ENCODE assay signal across 8 cellular contexts in the genomic region with DNA sequence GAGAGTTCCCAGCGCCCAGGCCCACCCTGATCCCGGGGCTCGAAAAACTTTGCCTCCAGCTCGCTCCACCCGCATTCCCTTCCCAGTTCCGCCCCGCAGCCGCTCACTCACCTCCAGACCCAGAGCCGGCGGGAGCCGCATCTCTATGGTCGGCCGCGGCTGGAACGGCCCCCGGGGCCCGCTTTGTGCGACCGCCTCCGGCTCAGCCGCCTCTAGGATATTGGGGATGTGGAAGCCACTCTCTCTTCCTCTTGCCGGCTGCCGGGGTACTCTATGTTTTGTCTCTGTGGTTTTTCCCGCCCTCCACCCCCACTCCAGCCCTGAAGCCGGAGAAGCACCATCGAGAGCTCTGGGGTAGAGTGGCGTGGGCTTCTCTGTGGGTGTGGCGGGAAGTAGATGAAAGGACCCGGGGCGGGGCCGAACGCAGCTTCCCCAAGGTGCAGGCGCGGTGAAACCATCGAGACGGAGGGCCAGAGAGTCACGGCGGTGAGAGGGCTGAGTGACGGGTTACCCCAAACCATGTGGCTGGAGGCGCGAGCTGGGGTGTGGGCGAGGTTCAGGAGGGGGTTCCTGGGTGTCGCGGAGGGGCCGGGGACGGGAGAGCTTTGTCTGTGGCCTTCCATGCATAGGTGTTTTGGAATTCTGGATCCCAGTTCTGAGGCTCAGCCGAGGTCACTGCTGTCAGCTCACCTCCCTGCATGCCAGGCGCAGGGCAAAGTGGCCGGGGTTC. TPM values are rescaled to one million over a fixed set of nuclear protein-coding genes. Genes with fewer than 3 reads are reported as not detected.
DNase-seq lines count a peak whose midpoint lies in the region; ATAC-seq and TF ChIP-seq lines count a peak whose summit lies in the region.

A gene with protein sequence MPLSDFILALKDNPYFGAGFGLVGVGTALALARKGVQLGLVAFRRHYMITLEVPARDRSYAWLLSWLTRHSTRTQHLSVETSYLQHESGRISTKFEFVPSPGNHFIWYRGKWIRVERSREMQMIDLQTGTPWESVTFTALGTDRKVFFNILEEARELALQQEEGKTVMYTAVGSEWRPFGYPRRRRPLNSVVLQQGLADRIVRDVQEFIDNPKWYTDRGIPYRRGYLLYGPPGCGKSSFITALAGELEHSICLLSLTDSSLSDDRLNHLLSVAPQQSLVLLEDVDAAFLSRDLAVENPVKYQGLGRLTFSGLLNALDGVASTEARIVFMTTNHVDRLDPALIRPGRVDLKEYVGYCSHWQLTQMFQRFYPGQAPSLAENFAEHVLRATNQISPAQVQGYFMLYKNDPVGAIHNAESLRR (plus strand): TSS at position 426 of the 730 bp plus-strand sequence. CDS start 1,305 bp downstream, outside the sequence.
A gene with protein sequence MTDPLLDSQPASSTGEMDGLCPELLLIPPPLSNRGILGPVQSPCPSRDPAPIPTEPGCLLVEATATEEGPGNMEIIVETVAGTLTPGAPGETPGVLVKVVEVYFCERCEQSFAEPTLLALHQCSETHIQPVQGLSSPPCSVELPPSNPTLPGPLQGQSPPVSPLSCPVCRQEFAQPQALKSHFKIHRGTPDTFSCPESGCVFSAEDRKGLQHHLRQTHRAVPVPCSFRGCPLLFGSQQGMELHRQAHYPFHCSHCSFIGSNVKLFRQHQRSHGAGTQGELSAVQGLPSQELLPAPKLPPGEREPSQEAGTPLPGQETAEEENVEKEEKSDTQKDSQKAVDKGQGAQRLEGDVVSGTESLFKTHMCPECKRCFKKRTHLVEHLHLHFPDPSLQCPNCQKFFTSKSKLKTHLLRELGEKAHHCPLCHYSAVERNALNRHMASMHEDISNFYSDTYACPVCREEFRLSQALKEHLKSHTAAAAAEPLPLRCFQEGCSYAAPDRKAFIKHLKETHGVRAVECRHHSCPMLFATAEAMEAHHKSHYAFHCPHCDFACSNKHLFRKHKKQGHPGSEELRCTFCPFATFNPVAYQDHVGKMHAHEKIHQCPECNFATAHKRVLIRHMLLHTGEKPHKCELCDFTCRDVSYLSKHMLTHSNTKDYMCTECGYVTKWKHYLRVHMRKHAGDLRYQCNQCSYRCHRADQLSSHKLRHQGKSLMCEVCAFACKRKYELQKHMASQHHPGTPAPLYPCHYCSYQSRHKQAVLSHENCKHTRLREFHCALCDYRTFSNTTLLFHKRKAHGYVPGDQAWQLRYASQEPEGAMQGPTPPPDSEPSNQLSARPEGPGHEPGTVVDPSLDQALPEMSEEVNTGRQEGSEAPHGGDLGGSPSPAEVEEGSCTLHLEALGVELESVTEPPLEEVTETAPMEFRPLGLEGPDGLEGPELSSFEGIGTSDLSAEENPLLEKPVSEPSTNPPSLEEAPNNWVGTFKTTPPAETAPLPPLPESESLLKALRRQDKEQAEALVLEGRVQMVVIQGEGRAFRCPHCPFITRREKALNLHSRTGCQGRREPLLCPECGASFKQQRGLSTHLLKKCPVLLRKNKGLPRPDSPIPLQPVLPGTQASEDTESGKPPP (N-terminal part only) (minus strand): TSS at position 366 of the 730 bp plus-strand sequence. CDS start 3,194 bp downstream, outside the sequence.

- peaks cover 52 to 60% of the 10 kb centered on the region in 2 donors for H3K36me3 Mint-ChIP-seq in CD14-positive monocyte

- H3K9ac ChIP-seq in liver (ENCODE audit: low read depth in 1 of 2, low read length in 2 of 2) = peak within 1 kb of the TSS; percentile 42 to 50

- no peak for TF ChIP-seq CTCF in CD14-positive monocyte (IDR thresholded peaks at IDR 0.05)
- peak in 29 of 56 donors; percentile 10 to 51 (median 27) for TF ChIP-seq CTCF in dorsolateral prefrontal cortex (IDR thresholded peaks at IDR 0.05 in 54 of 56, conservative IDR thresholded peaks at IDR 0.05 in 2 of 56; ENCODE audit: low read depth in 1 of 56, partially characterized antibody in 56 of 56)
- no peak for TF ChIP-seq CTCF in liver (IDR thresholded peaks at IDR 0.05; ENCODE audit: low read depth, low read length, missing input control)

- no peaks in the 10 kb centered on the region for H3K27me3 ChIP-seq in dorsolateral prefrontal cortex
- H3K27me3 ChIP-seq in liver (ENCODE audit: control insufficient read depth in 4 of 4, insufficient read depth in 4 of 4, low read length in 3 of 4) = no peaks in the 10 kb centered on the region

- H3K9me3 Mint-ChIP-seq in CD14-positive monocyte = no peaks in the 10 kb centered on the region

- H3K4me1 Mint-ChIP-seq in CD14-positive monocyte = peaks cover 23% of the 10 kb centered on the region

- ATAC-seq in GM19397 (IDR thresholded peaks at IDR 0.05; ENCODE audit: unreplicated experiment) = peak; percentile 91
- ATAC-seq in HG03571 (IDR thresholded peaks at IDR 0.05; ENCODE audit: unreplicated experiment) = peak; percentile 94

- TF ChIP-seq RAD21 in liver (IDR thresholded peaks at IDR 0.05) = peak; percentile 44 to 52

- peak within 1 kb of the TSS; percentile 73 to 91 (median 82) for H3K27ac Mint-ChIP-seq in CD14-positive monocyte

- H3K4me3 Mint-ChIP-seq in CD14-positive monocyte = peak within 1 kb of the TSS; percentile 98 to 99

- H3K4me3 ChIP-seq in dorsolateral prefrontal cortex (peak within 1 kb of the TSS; percentile 68 to 99 (median 89)), liver (ENCODE audit: low read depth in 1 of 3, low read length in 3 of 3) (peak within 1 kb of the TSS; percentile 73 to 91 (median 87))

- H3K9me3 ChIP-seq in liver (ENCODE audit: control insufficient read depth in 4 of 4, low read length in 3 of 4) = no peaks in the 10 kb centered on the region

- intact Hi-C loops in CD14-positive monocyte (cut with micrococcal nuclease) = no loop called here
- intact Hi-C loops in dorsolateral prefrontal cortex (cut with DNase I) = loop anchor here (5.0 to 10.0 kb wide), 4 partner anchors 92 to 252 kb away; a partner anchor contains a TSS

- DNase-seq in CD14-positive monocyte (ENCODE audit: low spot score) (peak; percentile 74), NCI-H82 (lab: John Stamatoyannopoulos, UW) (peak; percentile 97), dorsolateral prefrontal cortex (peak; percentile 81 to 96 (median 95))
- DNase-seq in activated CD4-positive, alpha-beta T cell treated with anti-CD3 and anti-CD28 coated beads, Interleukin-2, amount 50 U/mL, for 4 hours = peak; percentile 94
- peak; percentile 97 for DNase-seq in stimulated activated CD4-positive, alpha-beta T cell treated with anti-CD3 and anti-CD28 coated beads, Interleukin-4, amount 100 ng/mL, for 1 hour

- peaks cover 9 to 22% (median 14%) of the 10 kb centered on the region in 4 donors for H3K4me1 ChIP-seq in liver (ENCODE audit: control insufficient read depth in 4 of 4, insufficient read depth in 4 of 4, low read length in 3 of 4)

- under 1% methylated on average over 49 of the region's 49 CpGs for WGBS in liver

- H3K27ac ChIP-seq in dorsolateral prefrontal cortex (peak within 1 kb of the TSS in 51 of 59 donors; percentile 11 to 86 (median 66)), liver (ENCODE audit: low read depth in 1 of 2, low read length in 2 of 2) (peak within 1 kb of the TSS; percentile 29 to 36)

- no peaks in the 10 kb centered on the region for H3K27me3 Mint-ChIP-seq in CD14-positive monocyte (ENCODE audit: low read depth in 3 of 3)

- H3K36me3 ChIP-seq in liver (ENCODE audit: control insufficient read depth in 4 of 4, insufficient read depth in 3 of 4, low read depth in 1 of 4, low read length in 3 of 4) = peaks cover 16 to 46% (median 26%) of the 10 kb centered on the region in 4 donors

TF ChIP-seq in liver, 16 proteins besides CTCF, POLR2A, EP300 and RAD21 (continues in another document):
- TF ChIP-seq HNF4A (conservative IDR thresholded peaks at IDR 0.05) (peak; percentile 13 to 30), FOXA2 (IDR thresholded peaks at IDR 0.05) (no peak), GABPA (IDR thresholded peaks at IDR 0.05 in 1 of 2, conservative IDR thresholded peaks at IDR 0.05 in 1 of 2) (peak in 1 of 2 donors; percentile 92), HNF4G (IDR thresholded peaks at IDR 0.05) (no peak), EGR1 (IDR thresholded peaks at IDR 0.05; ENCODE audit: low read depth in 2 of 2) (peak in 1 of 2 donors; percentile 48), FOXA1 (IDR thresholded peaks at IDR 0.05) (no peak), SP1 (IDR thresholded peaks at IDR 0.05) (peak; percentile 53), NR2F2 (IDR thresholded peaks at IDR 0.05) (no peak), JUND (IDR thresholded peaks at IDR 0.05) (peak in 1 of 2 donors; percentile 28), YY1 (IDR thresholded peaks at IDR 0.05) (peak; percentile 84), RXRA (IDR thresholded peaks at IDR 0.05) (peak; percentile 39 to 64)
- TF ChIP-seq, protein P1, sequence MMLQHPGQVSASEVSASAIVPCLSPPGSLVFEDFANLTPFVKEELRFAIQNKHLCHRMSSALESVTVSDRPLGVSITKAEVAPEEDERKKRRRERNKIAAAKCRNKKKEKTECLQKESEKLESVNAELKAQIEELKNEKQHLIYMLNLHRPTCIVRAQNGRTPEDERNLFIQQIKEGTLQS (IDR thresholded peaks at IDR 0.05) = peak; percentile 35
- TF ChIP-seq, protein P2, sequence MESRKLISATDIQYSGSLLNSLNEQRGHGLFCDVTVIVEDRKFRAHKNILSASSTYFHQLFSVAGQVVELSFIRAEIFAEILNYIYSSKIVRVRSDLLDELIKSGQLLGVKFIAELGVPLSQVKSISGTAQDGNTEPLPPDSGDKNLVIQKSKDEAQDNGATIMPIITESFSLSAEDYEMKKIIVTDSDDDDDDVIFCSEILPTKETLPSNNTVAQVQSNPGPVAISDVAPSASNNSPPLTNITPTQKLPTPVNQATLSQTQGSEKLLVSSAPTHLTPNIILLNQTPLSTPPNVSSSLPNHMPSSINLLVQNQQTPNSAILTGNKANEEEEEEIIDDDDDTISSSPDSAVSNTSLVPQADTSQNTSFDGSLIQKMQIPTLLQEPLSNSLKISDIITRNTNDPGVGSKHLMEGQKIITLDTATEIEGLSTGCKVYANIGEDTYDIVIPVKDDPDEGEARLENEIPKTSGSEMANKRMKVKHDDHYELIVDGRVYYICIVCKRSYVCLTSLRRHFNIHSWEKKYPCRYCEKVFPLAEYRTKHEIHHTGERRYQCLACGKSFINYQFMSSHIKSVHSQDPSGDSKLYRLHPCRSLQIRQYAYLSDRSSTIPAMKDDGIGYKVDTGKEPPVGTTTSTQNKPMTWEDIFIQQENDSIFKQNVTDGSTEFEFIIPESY (IDR thresholded peaks at IDR 0.05) = no peak

RNA-seq across cellular contexts. Expression of the first gene that starts in this region (rescaled TPM):
- 10 to 100 TPM; 10.5 to 12.3 TPM for polyA plus RNA-seq in CD14-positive monocyte
- 10 to 100 TPM; 21.5 to 56.6 (median 35.8) TPM for total RNA-seq in dorsolateral prefrontal cortex
- total RNA-seq in liver = 10 to 100 TPM; 14.8 to 27.5 TPM
- 10 to 100 TPM; 22.9 to 30.1 TPM for polyA plus RNA-seq in liver

RNA-seq across cellular contexts. Expression of the second gene that starts in this region (rescaled TPM):
- polyA plus RNA-seq in CD14-positive monocyte (1 to 10 TPM in 1 of 2 donors, under 1 TPM in 1; 0.72 to 3.3 TPM), liver (1 to 10 TPM; 2.2 to 3.7 TPM)
- total RNA-seq in dorsolateral prefrontal cortex (10 to 100 TPM; 32.6 to 56.7 (median 43.4) TPM), liver (1 to 10 TPM; 6.0 to 7.4 TPM)

Comparison
In these comparisons a context has a peak if more than half of its experiments do, and no peak if none do; other contexts are left out.
1. Peak in every context shown above with its lines: DNase-seq, ATAC-seq, H3K4me3 ChIP-seq and H3K27ac ChIP-seq.
2. RNA of the second gene that starts in this region (total RNA-seq): 32.6 to 56.7 TPM in dorsolateral prefrontal cortex; 6.0 to 7.4 TPM in liver; every median in the first group is over 4 times any median in the second.
3. CTCF ChIP-seq: peak in dorsolateral prefrontal cortex (29 of 56); none in CD14-positive monocyte (single experiment) and liver (single experiment).
4. intact Hi-C loops: an anchor here in dorsolateral prefrontal cortex (5.0 to 10.0 kb wide); none called in CD14-positive monocyte.